Comparison of ENCODE assay signal across 31 cellular contexts in the genomic region with DNA sequence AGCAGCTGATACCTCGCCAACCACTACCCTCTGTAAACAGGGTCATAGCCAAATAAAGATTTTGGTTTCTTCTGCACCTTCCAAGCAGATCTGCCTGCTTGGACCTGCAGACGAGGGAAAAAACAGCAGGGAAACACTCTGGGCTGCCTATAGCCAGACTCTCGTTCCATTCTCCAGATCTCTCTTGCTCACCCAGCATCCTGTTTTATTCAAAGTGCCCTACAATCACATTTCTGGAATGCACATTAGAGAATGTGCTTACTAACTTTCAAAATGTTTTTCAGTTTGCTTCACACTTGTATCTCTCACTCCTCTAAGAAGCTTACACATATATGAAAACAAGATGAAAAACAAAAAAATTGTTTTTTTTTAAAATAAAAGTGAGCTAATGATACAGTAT.
"Had no signal": no experiment of that assay in that cellular context is flagged by ENCODE, and none has a peak within 500 bp of the region (broad histone marks: within the 10 kb centered on the region; RNA-seq: fewer than 3 reads in every experiment).

No MANE protein-coding gene starts in this region.

- H3K4me2 ChIP-seq: PC-9 had no signal

- H3K4me3 Mint-ChIP-seq: activated CD4-positive, alpha-beta T cell treated with anti-CD3 and anti-CD28 coated beads, Interleukin-2, amount 10 ng/mL, durations not matched to agents 24 days and 14 days; activated CD8-positive, alpha-beta T cell treated with anti-CD3 and anti-CD28 coated beads for 36 hours; activated naive CD4-positive, alpha-beta T cell treated with anti-CD3 and anti-CD28 coated beads, Interleukin-2, amount 50 U/mL, for 24 hours; activated naive CD8-positive, alpha-beta T cell treated with anti-CD3 and anti-CD28 coated beads, Interleukin-2, amount 10 ng/mL, durations not matched to agents 7 days and 5 days; activated T-cell treated with anti-CD3 and anti-CD28 coated beads, Interleukin-2, amount 50 U/mL, for 72 hours; activated T-helper 17 cell treated with anti-CD3 and anti-CD28 coated beads, Interleukin-2, amount 50 U/mL, for 72 hours; brain had no signal

- H3K27ac ChIP-seq: ascending aorta, PC-9, RWPE1 had no signal

- DNase-seq: activated CD4-positive, alpha-beta T cell treated with anti-CD3 and anti-CD28 coated beads, Interleukin-2, amount 10 ng/mL, durations not matched to agents 24 days and 14 days; activated CD4-positive, alpha-beta T cell treated with anti-CD3 and anti-CD28 coated beads, Interleukin-2, amount 50 U/mL, for 4 hours; activated CD8-positive, alpha-beta T cell treated with anti-CD3 and anti-CD28 coated beads for 36 hours; activated effector memory CD4-positive, alpha-beta T cell treated with anti-CD3 and anti-CD28 coated beads, Interleukin-2, amount 50 U/mL, for 16 hours; activated naive CD4-positive, alpha-beta T cell; activated naive CD8-positive, alpha-beta T cell treated with anti-CD3 and anti-CD28 coated beads, Interleukin-2, amount 10 ng/mL, durations not matched to agents 7 days and 5 days; activated T-cell treated with anti-CD3 and anti-CD28 coated beads, Interleukin-2, amount 50 U/mL, for 1 hour; activated T-cell treated with anti-CD3 and anti-CD28 coated beads, Interleukin-2, amount 50 U/mL, for 72 hours; amygdala; caudate nucleus; cerebellar nuclear complex; Karpas-422; NCI-H1048; NCI-H1105 treated with DMSO at 0.1 percent for 48 hours; NCI-H1436; NCI-H1694; NCI-H1930; NCI-H345; NCI-H510A; NCI-H526; NCI-H748 treated with DMSO at 0.1 percent for 48 hours; NK-92 treated with Interleukin-12 subunit alpha and Interleukin-12 subunit beta, amount 100 ng/mL, for 24 hours; PC-9; SIG-M5; SW 1271; T1000 had no signal

- H3K27ac Mint-ChIP-seq: activated CD4-positive, alpha-beta T cell treated with anti-CD3 and anti-CD28 coated beads, Interleukin-2, amount 10 ng/mL, durations not matched to agents 24 days and 14 days; activated CD8-positive, alpha-beta T cell treated with anti-CD3 and anti-CD28 coated beads for 36 hours; activated naive CD4-positive, alpha-beta T cell treated with anti-CD3 and anti-CD28 coated beads, Interleukin-2, amount 50 U/mL, for 24 hours; activated naive CD8-positive, alpha-beta T cell treated with anti-CD3 and anti-CD28 coated beads, Interleukin-2, amount 10 ng/mL, durations not matched to agents 7 days and 5 days; activated T-cell treated with anti-CD3 and anti-CD28 coated beads, Interleukin-2, amount 50 U/mL, for 72 hours; activated T-helper 17 cell treated with anti-CD3 and anti-CD28 coated beads, Interleukin-2, amount 50 U/mL, for 72 hours; brain had no signal

- H2AFZ ChIP-seq: PC-9 had no signal

- H3K9me3 ChIP-seq: ascending aorta had no signal

- H3K4me1 Mint-ChIP-seq: activated naive CD4-positive, alpha-beta T cell treated with anti-CD3 and anti-CD28 coated beads, Interleukin-2, amount 50 U/mL, for 24 hours; brain had no signal

- H3K27me3 ChIP-seq: ascending aorta had no signal

- H3K4me3 ChIP-seq: ascending aorta, PC-9 had no signal

- H3K9me3 Mint-ChIP-seq: activated CD4-positive, alpha-beta T cell treated with anti-CD3 and anti-CD28 coated beads, Interleukin-2, amount 10 ng/mL, durations not matched to agents 24 days and 14 days; activated CD8-positive, alpha-beta T cell treated with anti-CD3 and anti-CD28 coated beads for 36 hours; activated naive CD4-positive, alpha-beta T cell treated with anti-CD3 and anti-CD28 coated beads, Interleukin-2, amount 50 U/mL, for 24 hours; activated naive CD8-positive, alpha-beta T cell treated with anti-CD3 and anti-CD28 coated beads, Interleukin-2, amount 10 ng/mL, durations not matched to agents 7 days and 5 days; activated T-cell treated with anti-CD3 and anti-CD28 coated beads, Interleukin-2, amount 50 U/mL, for 72 hours; activated T-helper 17 cell treated with anti-CD3 and anti-CD28 coated beads, Interleukin-2, amount 50 U/mL, for 72 hours; brain had no signal

- H3K27me3 Mint-ChIP-seq: activated CD4-positive, alpha-beta T cell treated with anti-CD3 and anti-CD28 coated beads, Interleukin-2, amount 10 ng/mL, durations not matched to agents 24 days and 14 days; activated CD8-positive, alpha-beta T cell treated with anti-CD3 and anti-CD28 coated beads for 36 hours; activated naive CD4-positive, alpha-beta T cell treated with anti-CD3 and anti-CD28 coated beads, Interleukin-2, amount 50 U/mL, for 24 hours; activated naive CD8-positive, alpha-beta T cell treated with anti-CD3 and anti-CD28 coated beads, Interleukin-2, amount 10 ng/mL, durations not matched to agents 7 days and 5 days; activated T-helper 17 cell treated with anti-CD3 and anti-CD28 coated beads, Interleukin-2, amount 50 U/mL, for 72 hours; brain had no signal
